34 cellular contexts compared by ENCODE assay signal in genomic region chr1:240860023-240860422, GRCh38.
"Had no signal": no experiment of that assay in that cellular context is flagged by ENCODE, and none has a peak within 500 bp of the region (broad histone marks: within the 10 kb centered on the region; RNA-seq: fewer than 3 reads in every experiment).

No MANE protein-coding gene starts in this region.

- H3K4me3 ChIP-seq: MG63 had no signal

- H3K9ac ChIP-seq: KMS-11 had no signal

- H3K4me2 ChIP-seq: KMS-11 had no signal

- H3K27me3 ChIP-seq: MG63 had no signal

- H3K27ac ChIP-seq: KMS-11 had no signal

- DNase-seq: Karpas-422, Kasumi-1, KG1, MG63, MM.1S, MV-4-11, NCI-H1048, NCI-H1092, NCI-H1092 treated with DMSO at 0.1 percent for 48 hours, NCI-H1105, NCI-H1105 treated with DMSO at 0.1 percent for 48 hours, NCI-H1417, NCI-H1417 treated with DMSO at 0.1 percent for 48 hours, NCI-H1436, NCI-H1436 treated with DMSO at 0.1 percent for 48 hours, NCI-H146, NCI-H1694, NCI-H1694 treated with DMSO at 0.1 percent for 48 hours, NCI-H187, NCI-H187 treated with DMSO at 0.1 percent for 48 hours, NCI-H1930, NCI-H2029, NCI-H2029 treated with DMSO at 0.1 percent for 48 hours, NCI-H2081, NCI-H2081 treated with DMSO at 0.1 percent for 48 hours, NCI-H2107, NCI-H2171, NCI-H2171 treated with DMSO at 0.1 percent for 48 hours, NCI-H2227 treated with DMSO at 0.1 percent for 48 hours, NCI-H226, NCI-H345, NCI-H446, NCI-H446 treated with DMSO at 0.1 percent for 48 hours had no signal

- H3K9me3 ChIP-seq: MG63 had no signal

- H3K36me3 ChIP-seq: MG63 had no signal
